22 cellular contexts compared by ENCODE assay signal in the genomic region with DNA sequence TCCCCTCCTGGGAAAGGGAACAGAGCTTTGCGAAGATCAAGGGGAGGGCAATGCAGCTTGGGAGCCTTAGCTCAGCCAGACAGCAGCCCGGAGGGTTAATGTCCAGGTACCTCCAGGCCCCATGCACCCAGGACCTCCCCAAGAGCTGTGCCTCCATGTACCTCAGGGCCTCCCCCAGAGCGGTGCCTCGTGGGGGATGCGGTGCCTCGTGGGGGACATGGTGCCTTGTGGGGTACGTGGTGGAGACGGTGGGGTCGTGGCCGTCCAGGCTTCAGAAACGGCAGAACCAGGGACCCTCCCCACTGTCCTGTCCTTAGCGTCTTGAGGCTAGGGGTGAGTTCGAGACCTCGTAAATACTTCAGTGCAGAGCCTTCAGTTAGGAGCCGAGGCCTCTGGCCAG. TPM values are rescaled to one million over a fixed set of nuclear protein-coding genes. Genes with fewer than 3 reads are reported as not detected.
DNase-seq lines count a peak whose midpoint lies in the region; ATAC-seq and TF ChIP-seq lines count a peak whose summit lies in the region.
"Had no signal": no experiment of that assay in that cellular context is flagged by ENCODE, and none has a peak within 500 bp of the region (broad histone marks: within the 10 kb centered on the region; RNA-seq: fewer than 3 reads in every experiment).

No MANE protein-coding gene starts in this region.

- peaks cover 47% of the 10 kb centered on the region for H3K79me1 ChIP-seq in neuronal stem cell (ENCODE audit: low read depth, low read length)

- no peaks in the 10 kb centered on the region for H3K36me3 ChIP-seq in Panc1 (ENCODE audit: control insufficient read depth, insufficient read depth, low read length)
- H3K36me3 ChIP-seq in neuronal stem cell (replicated peaks in 1 of 2; ENCODE audit: control insufficient read depth in 2 of 2, insufficient read depth in 2 of 2, low read length in 2 of 2): no peaks in the 10 kb centered on the region
- H3K36me3 ChIP-seq: BE2C, BLaER1 had no signal

- H3K4me2 ChIP-seq in neuronal stem cell (ENCODE audit: insufficient read depth, low read length, poor library complexity, severe bottlenecking): no peak overlapping the region
- H3K4me2 ChIP-seq: BLaER1 had no signal

- intact Hi-C loops in Panc1 (cut with micrococcal nuclease; ENCODE audit: unreplicated experiment): no loop called here

- H3K4me1 Mint-ChIP-seq in glutamatergic neuron (ENCODE audit: low read depth, unreplicated experiment): peaks cover 5% of the 10 kb centered on the region
- H3K4me1 Mint-ChIP-seq: CD14-positive monocyte; CD4-positive, alpha-beta memory T cell; CD4-positive, CD25-positive, alpha-beta regulatory T cell; CD8-positive, alpha-beta memory T cell had no signal

- TF ChIP-seq CTCF in Panc1 (IDR thresholded peaks at IDR 0.05) (no peak), glutamatergic neuron (IDR thresholded peaks at IDR 0.05; ENCODE audit: partially characterized antibody, unreplicated experiment) (no peak)

- H3K27ac Mint-ChIP-seq in glutamatergic neuron (ENCODE audit: unreplicated experiment): peak overlapping the region; percentile 43
- H3K27ac Mint-ChIP-seq: CD4-positive, alpha-beta memory T cell; CD4-positive, CD25-positive, alpha-beta regulatory T cell; CD8-positive, alpha-beta memory T cell had no signal

- H3K4ac ChIP-seq in neuronal stem cell (ENCODE audit: low read length): no peak overlapping the region

- no peak for DNase-seq in Panc1 (ENCODE audit: low read depth, low spot score)
- no peak for DNase-seq in glutamatergic neuron
- no peak for DNase-seq in neuronal stem cell (ENCODE audit: low spot score)
- DNase-seq in hepatic stellate cell (ENCODE audit: low spot score): no peak
- no peak for DNase-seq in hippocampal formation (lab: John Stamatoyannopoulos, UW)
- DNase-seq: 8988T; BE2C; C1 segment of cervical spinal cord; CD4-positive, alpha-beta memory T cell; CD4-positive, CD25-positive, alpha-beta regulatory T cell; CD8-positive, alpha-beta memory T cell; COR-L47; DMS 273 treated with DMSO at 0.1 percent for 48 hours; DMS153; DMS53; DMS79; DND-41; EL; GDM1 had no signal

- no TSS peak for BruUV-seq in Panc1 (replicated peaks; lab: Mats Ljungman, UMichigan)

- peaks cover 23% of the 10 kb centered on the region for H3K4me1 ChIP-seq in Panc1 (ENCODE audit: control insufficient read depth, insufficient read depth, low read length)
- H3K4me1 ChIP-seq in neuronal stem cell (ENCODE audit: control insufficient read depth in 2 of 2, insufficient read depth in 1 of 2, low read depth in 1 of 2, low read length in 2 of 2): no peaks in the 10 kb centered on the region
- H3K4me1 ChIP-seq: BE2C had no signal

- no peak overlapping the region for H3K14ac ChIP-seq in neuronal stem cell (ENCODE audit: low read length)

- H2BK5ac ChIP-seq in neuronal stem cell (ENCODE audit: low read length): no peak overlapping the region

- peak overlapping the region; percentile 74 for H3K9ac ChIP-seq in neuronal stem cell (ENCODE audit: low read depth, low read length, poor library complexity)
- H3K9ac ChIP-seq: BLaER1 had no signal

- no peak overlapping the region for H2AFZ ChIP-seq in neuronal stem cell (ENCODE audit: low read length)

- no peaks in the 10 kb centered on the region for H3K27me3 ChIP-seq in Panc1 (ENCODE audit: control insufficient read depth, insufficient read depth, low read length)
- H3K27me3 ChIP-seq in neuronal stem cell (ENCODE audit: control insufficient read depth in 3 of 3, insufficient read depth in 3 of 3, low read depth in 1 of 3, low read length in 3 of 3): no peaks in the 10 kb centered on the region
- H3K27me3 ChIP-seq: BE2C had no signal

- H2BK120ac ChIP-seq in neuronal stem cell (ENCODE audit: low read depth, low read length): no peak overlapping the region

- H3K23ac ChIP-seq in neuronal stem cell (ENCODE audit: low read depth, low read length, poor library complexity): no peak overlapping the region

- H4K8ac ChIP-seq in neuronal stem cell (ENCODE audit: low read depth, low read length): no peak overlapping the region

- no peak overlapping the region for H3K27ac ChIP-seq in Panc1 (ENCODE audit: low read length)
- no peak overlapping the region for H3K27ac ChIP-seq in neuronal stem cell (replicated peaks; ENCODE audit: low read length)
- H3K27ac ChIP-seq: BLaER1 had no signal

- H3K27me3 Mint-ChIP-seq in glutamatergic neuron (ENCODE audit: unreplicated experiment): peaks cover 13% of the 10 kb centered on the region
- H3K27me3 Mint-ChIP-seq: CD4-positive, alpha-beta memory T cell; CD4-positive, CD25-positive, alpha-beta regulatory T cell had no signal

- H3K9me3 ChIP-seq in Panc1 (ENCODE audit: control insufficient read depth, insufficient read depth, low read depth, low read length): peaks cover 8% of the 10 kb centered on the region
- peaks cover 6 to 16% of the 10 kb centered on the region in 2 donors for H3K9me3 ChIP-seq in neuronal stem cell (replicated peaks in 1 of 2; ENCODE audit: control insufficient read depth in 2 of 2, insufficient read depth in 1 of 2, low read depth in 1 of 2, low read length in 2 of 2)
- H3K9me3 ChIP-seq: BE2C had no signal

- WGBS in neuronal stem cell (ENCODE audit: extremely low coverage in 2 of 2, insufficient read length in 2 of 2, insufficient replicate concordance in 1 of 2), 2 donors: no CpG with 5 or more reads among the region's 15 CpGs

- H2AK5ac ChIP-seq in neuronal stem cell (ENCODE audit: low read depth, low read length): no peak overlapping the region

- POLR2A ChIA-PET in Panc1 (lab: Charles Lee): no interaction called here

- H2BK15ac ChIP-seq in neuronal stem cell (ENCODE audit: low read length): no peak overlapping the region

- no peak overlapping the region for H3K4me3 Mint-ChIP-seq in glutamatergic neuron (ENCODE audit: unreplicated experiment)
- H3K4me3 Mint-ChIP-seq: CD14-positive monocyte; CD4-positive, alpha-beta memory T cell; CD4-positive, CD25-positive, alpha-beta regulatory T cell; CD8-positive, alpha-beta memory T cell had no signal

- no peak overlapping the region for H3K18ac ChIP-seq in neuronal stem cell (ENCODE audit: low read length)

- H3K9me3 Mint-ChIP-seq in glutamatergic neuron (ENCODE audit: unreplicated experiment): peaks cover 12% of the 10 kb centered on the region

- peaks cover 10% of the 10 kb centered on the region for H3K36me3 Mint-ChIP-seq in glutamatergic neuron (ENCODE audit: unreplicated experiment)
- H3K36me3 Mint-ChIP-seq: CD14-positive monocyte; CD4-positive, CD25-positive, alpha-beta regulatory T cell had no signal

- in situ Hi-C loops in Panc1 (cut with HindIII; ENCODE audit: low pct_unique_long_range_greater_than_20kb, low sequenced_read_pairs): no loop called here

- H3K4me3 ChIP-seq in Panc1 (ENCODE audit: low read depth in 2 of 2, low read length in 2 of 2) (no peak overlapping the region), neuronal stem cell (ENCODE audit: low read length in 2 of 2) (no peak overlapping the region)
- H3K4me3 ChIP-seq: BLaER1, GM12878 had no signal

- ATAC-seq in Panc1: peak; percentile 21
- ATAC-seq: GM12878 had no signal

- CTCF ChIA-PET in Panc1 (lab: Charles Lee): interaction anchor here (1.2 kb wide), 1 partner anchor 11 kb away, joined by 4 read pairs; no protein-coding TSS in a partner anchor

- no peak overlapping the region for H2BK12ac ChIP-seq in neuronal stem cell (ENCODE audit: low read length)

- no peak overlapping the region for H4K91ac ChIP-seq in neuronal stem cell (ENCODE audit: low read depth, low read length, poor library complexity)

RNA-seq across cellular contexts. Expression of a gene that starts 33.2 kb away (rescaled TPM):
- total RNA-seq in Panc1 (2021; ENCODE audit: unreplicated experiment) (32.2 TPM), glutamatergic neuron (ENCODE audit: unreplicated experiment) (207 TPM)
- 47.7 TPM for polyA plus RNA-seq in Panc1 (2012; ENCODE audit: insufficient read length)
- 24.4 TPM for polyA plus RNA-seq in neuronal stem cell (2013, experiment 1 of 2)
- polyA plus RNA-seq in neuronal stem cell (2013, experiment 2 of 2): 23.0 TPM
- polyA plus RNA-seq: CD14-positive monocyte, GM12878 had no signal
